Comparison of ENCODE assay signal across 8 cellular contexts in genomic region chr1:35718492-35719336, GRCh38. TPM values are rescaled to one million over a fixed set of nuclear protein-coding genes. Genes with fewer than 3 reads are reported as not detected.
DNase-seq lines count a peak whose midpoint lies in the region; ATAC-seq, FAIRE-seq and TF ChIP-seq lines count a peak whose summit lies in the region.

Gene C1orf216 (minus strand): TSS chr1:35718884. CDS start chr1:35716321, 2,563 bp downstream.

- H3K36me3 ChIP-seq in stomach smooth muscle (ENCODE audit: control insufficient read depth in 2 of 2, insufficient read depth in 2 of 2, low read length in 2 of 2) = peaks cover 10 to 16% of the 10 kb centered on the region in 2 donors

- peak within 1 kb of the TSS; percentile 89 for H3K4me3 Mint-ChIP-seq in neural crest cell

- peaks cover 10% of the 10 kb centered on the region for H3K27me3 Mint-ChIP-seq in neural crest cell (ENCODE audit: low read depth)

- H3K4me1 Mint-ChIP-seq in neural crest cell = peaks cover 27% of the 10 kb centered on the region

- FAIRE-seq in GM18507 (lab: Jason Lieb, UNC) = peak; percentile 76

- H3K36me3 Mint-ChIP-seq in neural crest cell (ENCODE audit: low read depth) = peaks cover 14% of the 10 kb centered on the region

- no peaks in the 10 kb centered on the region for H3K27me3 ChIP-seq in stomach smooth muscle (ENCODE audit: control insufficient read depth in 1 of 2, insufficient read depth in 2 of 2, low read length in 2 of 2)

- H3K27ac Mint-ChIP-seq in neural crest cell (ENCODE audit: unreplicated experiment) = peak within 1 kb of the TSS; percentile 68

- no peaks in the 10 kb centered on the region for H3K9me3 ChIP-seq in stomach smooth muscle (ENCODE audit: control insufficient read depth in 2 of 2, low read length in 2 of 2)

- peak within 1 kb of the TSS; percentile 69 for H3K27ac ChIP-seq in stomach smooth muscle (ENCODE audit: low read length)

- no peaks in the 10 kb centered on the region for H3K9me3 Mint-ChIP-seq in neural crest cell

- peak; percentile 46 for ATAC-seq in HG03460 (IDR thresholded peaks at IDR 0.05; ENCODE audit: unreplicated experiment)

- TF ChIP-seq CTCF in fibroblast of villous mesenchyme (IDR thresholded peaks at IDR 0.05; ENCODE audit: insufficient read depth, low read depth, low read length) = no peak
- no peak for TF ChIP-seq CTCF in neural crest cell (conservative IDR thresholded peaks at IDR 0.05)

- H3K4me1 ChIP-seq in stomach smooth muscle (ENCODE audit: control insufficient read depth, insufficient read depth, low read length) = peaks cover 38% of the 10 kb centered on the region

- peak within 1 kb of the TSS; percentile 86 to 93 for H3K9ac ChIP-seq in stomach smooth muscle (ENCODE audit: low read length in 2 of 2)

- DNase-seq in A172 (ENCODE audit: low spot score) (peak; percentile 25), GM18507 (ENCODE audit: extremely low spot score, insufficient read length, low read depth) (peak; percentile 54), SHP77 treated with DMSO at 0.1 percent for 48 hours (lab: John Stamatoyannopoulos, UW) (peak; percentile 50), activated gamma-delta T cell (lab: John Stamatoyannopoulos, UW) (peak; percentile 52), fibroblast of villous mesenchyme (ENCODE audit: low read depth) (peak; percentile 74), neural crest cell (ENCODE audit: low read depth, low spot score) (no peak)

- peak within 1 kb of the TSS; percentile 91 for H3K4me3 ChIP-seq in fibroblast of villous mesenchyme (ENCODE audit: low read depth, low read length)
- peak within 1 kb of the TSS; percentile 88 to 94 for H3K4me3 ChIP-seq in stomach smooth muscle (ENCODE audit: low read length in 2 of 2)

RNA-seq across cellular contexts. Expression of gene C1orf216, which starts in this region (rescaled TPM):
- 14.4 and 17.6 TPM in 2 replicates for total RNA-seq in A172 (2014; rRNA removed; shearing (Covaris generic))
- total RNA-seq in fibroblast of villous mesenchyme (14.5 and 19.9 TPM in 2 replicates), neural crest cell (18.0 and 19.0 TPM in 2 replicates)
